In genomic region chr17:82333279-82334171, GRCh38 we compare ENCODE assay signal across 8 cellular contexts. TPM values are rescaled to one million over a fixed set of nuclear protein-coding genes. Genes with fewer than 3 reads are reported as not detected.
DNase-seq lines count a peak whose midpoint lies in the region; ATAC-seq and TF ChIP-seq lines count a peak whose summit lies in the region.

Gene SECTM1, minus strand, starts transcription at chr17:82333766. Its CDS starts 6,526 bp downstream, at chr17:82327240.

- H4K12ac ChIP-seq in trophoblast cell (ENCODE audit: low read depth, low read length) = no peak within 1 kb of the TSS

- peak within 1 kb of the TSS; percentile 48 for H3K18ac ChIP-seq in trophoblast cell (ENCODE audit: low read length)

- no peak within 1 kb of the TSS for H3K14ac ChIP-seq in trophoblast cell (ENCODE audit: low read length)

- no peak for TF ChIP-seq CTCF in gastroesophageal sphincter (IDR thresholded peaks at IDR 0.05)

- no peak within 1 kb of the TSS for H4K8ac ChIP-seq in trophoblast cell (ENCODE audit: low read depth, low read length)

- CTCF ChIA-PET in activated CD4-positive, alpha-beta memory T cell treated with anti-CD3 and anti-CD28 coated beads for 36 hours (lab: Charles Lee) = interaction anchor here (0.8 to 2.8 kb wide), 9 partner anchors 11 to 128 kb away, joined by 3 to 12 read pairs (median 5); partner anchors contain the start of gene CD7

- H2BK120ac ChIP-seq in trophoblast cell (ENCODE audit: insufficient read depth, low read length, poor library complexity) = no peak within 1 kb of the TSS

- H3K36me3 Mint-ChIP-seq in activated CD4-positive, alpha-beta memory T cell treated with anti-CD3 and anti-CD28 coated beads for 36 hours = no peaks in the 10 kb centered on the region

- no peak within 1 kb of the TSS for H3K4ac ChIP-seq in trophoblast cell (ENCODE audit: low read depth, low read length)

- H3K9ac ChIP-seq in trophoblast cell (ENCODE audit: low read length) = no peak within 1 kb of the TSS

- TF ChIP-seq EP300 in gastroesophageal sphincter (IDR thresholded peaks at IDR 0.05) = no peak

- no peak within 1 kb of the TSS for H2BK5ac ChIP-seq in trophoblast cell (ENCODE audit: low read depth, low read length, poor library complexity)

- DNase-seq in NCI-H146 (lab: John Stamatoyannopoulos, UW) = peak; percentile 72
- no peak for DNase-seq in NCI-H146 treated with DMSO at 0.1 percent for 48 hours (lab: John Stamatoyannopoulos, UW; ENCODE audit: unreplicated experiment)
- DNase-seq in activated CD4-positive, alpha-beta memory T cell treated with anti-CD3 and anti-CD28 coated beads for 36 hours = no peak
- peak in 1 of 2 donors; percentile 49 for DNase-seq in trophoblast cell
- DNase-seq in SW480 (ENCODE audit: low spot score) = no peak
- no peak for DNase-seq in GF-D8 (lab: John Stamatoyannopoulos, UW)
- DNase-seq in SKM-1 (lab: John Stamatoyannopoulos, UW; ENCODE audit: unreplicated experiment) = no peak

- no peaks in the 10 kb centered on the region for H3K9me3 ChIP-seq in gastroesophageal sphincter
- H3K9me3 ChIP-seq in trophoblast cell (ENCODE audit: insufficient read depth, low read depth, low read length) = peaks cover 8% of the 10 kb centered on the region

- H3K9me3 Mint-ChIP-seq in activated CD4-positive, alpha-beta memory T cell treated with anti-CD3 and anti-CD28 coated beads for 36 hours = no peaks in the 10 kb centered on the region

- H3K27ac ChIP-seq in gastroesophageal sphincter (peak within 1 kb of the TSS in 3 of 4 donors; percentile 63 to 78 (median 70)), trophoblast cell (ENCODE audit: low read depth, low read length) (no peak within 1 kb of the TSS)

- intact Hi-C loops in activated CD4-positive, alpha-beta memory T cell treated with anti-CD3 and anti-CD28 coated beads for 36 hours (cut with micrococcal nuclease) = no loop called here

- no peak within 1 kb of the TSS for H3K27ac Mint-ChIP-seq in activated CD4-positive, alpha-beta memory T cell treated with anti-CD3 and anti-CD28 coated beads for 36 hours

- peak within 1 kb of the TSS; percentile 31 for H2AFZ ChIP-seq in trophoblast cell (ENCODE audit: insufficient read depth, low read length, poor library complexity)

- H3K36me3 ChIP-seq in gastroesophageal sphincter = no peaks in the 10 kb centered on the region
- no peaks in the 10 kb centered on the region for H3K36me3 ChIP-seq in trophoblast cell (ENCODE audit: control insufficient read depth in 1 of 2, insufficient read depth in 2 of 2, low read length in 2 of 2)

- no peaks in the 10 kb centered on the region for H3K79me2 ChIP-seq in trophoblast cell (ENCODE audit: control insufficient read depth, insufficient read depth, low read length, poor library complexity)

- peaks cover 4% of the 10 kb centered on the region for H3K27me3 ChIP-seq in gastroesophageal sphincter
- peaks cover 31% of the 10 kb centered on the region for H3K27me3 ChIP-seq in trophoblast cell (ENCODE audit: insufficient read depth, low read length)

- H2AK5ac ChIP-seq in trophoblast cell (ENCODE audit: low read length) = peak within 1 kb of the TSS; percentile 8

- WGBS in gastroesophageal sphincter (ENCODE audit: low coverage in 1 of 2), 2 donors = no CpG with 5 or more reads among the region's 90 CpGs
- no CpG with 5 or more reads among the region's 90 CpGs for WGBS in trophoblast cell (ENCODE audit: extremely low coverage, insufficient coverage, insufficient read length)

- H3K4me3 ChIP-seq in gastroesophageal sphincter (peak within 1 kb of the TSS; percentile 57 to 70), trophoblast cell (ENCODE audit: low read depth, low read length) (peak within 1 kb of the TSS; percentile 12)

- H3K27me3 Mint-ChIP-seq in activated CD4-positive, alpha-beta memory T cell treated with anti-CD3 and anti-CD28 coated beads for 36 hours = no peaks in the 10 kb centered on the region

- no peak within 1 kb of the TSS for H2BK12ac ChIP-seq in trophoblast cell (ENCODE audit: low read length)

- peaks cover 2% of the 10 kb centered on the region for H3K79me1 ChIP-seq in trophoblast cell (ENCODE audit: low read length)

- H3K4me1 ChIP-seq in gastroesophageal sphincter (peaks cover 0 to 65% (median 32%) of the 10 kb centered on the region in 3 donors), trophoblast cell (ENCODE audit: control insufficient read depth in 1 of 2, insufficient read depth in 2 of 2, low read length in 2 of 2) (peaks cover 10 to 15% of the 10 kb centered on the region in 2 experiments)

- peak within 1 kb of the TSS; percentile 77 for H3K4me3 Mint-ChIP-seq in activated CD4-positive, alpha-beta memory T cell treated with anti-CD3 and anti-CD28 coated beads for 36 hours

- H4K91ac ChIP-seq in trophoblast cell (ENCODE audit: low read depth, low read length) = no peak within 1 kb of the TSS

- peaks cover 29% of the 10 kb centered on the region for H3K4me1 Mint-ChIP-seq in activated CD4-positive, alpha-beta memory T cell treated with anti-CD3 and anti-CD28 coated beads for 36 hours (ENCODE audit: low read depth)

- no peak within 1 kb of the TSS for H3K23ac ChIP-seq in trophoblast cell (ENCODE audit: low read length)

- peak in 1 of 2 donors; percentile 8 for TF ChIP-seq POLR2A in gastroesophageal sphincter (IDR thresholded peaks at IDR 0.05)

- POLR2A ChIA-PET in activated CD4-positive, alpha-beta memory T cell treated with anti-CD3 and anti-CD28 coated beads for 36 hours (lab: Charles Lee) = interaction anchor here (0.8 to 3.1 kb wide), 5 partner anchors 11 to 40 kb away, joined by 3 to 19 read pairs (median 3); no protein-coding TSS in a partner anchor

- peak within 1 kb of the TSS; percentile 57 for H3K4me2 ChIP-seq in trophoblast cell (ENCODE audit: low read length)

- peak; percentile 65 for ATAC-seq in gastroesophageal sphincter

RNA-seq across cellular contexts. Expression of gene SECTM1, which starts in this region (rescaled TPM):
- 10 to 100 TPM; 12.2 to 12.7 TPM for total RNA-seq in activated CD4-positive, alpha-beta memory T cell treated with anti-CD3 and anti-CD28 coated beads for 36 hours
- total RNA-seq in gastroesophageal sphincter = 10 to 100 TPM in 3 of 4 donors, 1 to 10 TPM in 1; 6.1 to 22.3 (median 17.6) TPM
- 2.4 and 2.6 TPM in 2 replicates for polyA plus RNA-seq in trophoblast cell (2013)
